ENCODE assay signal across 13 cellular contexts in genomic region chr9:34744295-34745221, GRCh38. TPM values are rescaled to one million over a fixed set of nuclear protein-coding genes. Genes with fewer than 3 reads are reported as not detected.
DNase-seq lines count a peak whose midpoint lies in the region; ATAC-seq and TF ChIP-seq lines count a peak whose summit lies in the region.
"Had no signal": no experiment of that assay in that cellular context is flagged by ENCODE, and none has a peak within 500 bp of the region (broad histone marks: within the 10 kb centered on the region; RNA-seq: fewer than 3 reads in every experiment).

No MANE protein-coding gene starts in this region.

- H3K36me3 ChIP-seq in mucosa of descending colon (ENCODE audit: low read depth) = no peaks in the 10 kb centered on the region

- H3K4me3 ChIP-seq in cardiac fibroblast (replicated peaks in 1 of 2; ENCODE audit: low read depth in 2 of 2, low read length in 2 of 2) (no peak overlapping the region), mucosa of descending colon (no peak overlapping the region)

- ATAC-seq in mucosa of descending colon (peak; percentile 56), GM21576 (IDR thresholded peaks at IDR 0.05; ENCODE audit: unreplicated experiment) (no peak)

- in situ Hi-C loops in Caki2 (cut with HindIII; ENCODE audit: low pct_unique_long_range_greater_than_20kb, low sequenced_read_pairs) = no loop called here

- intact Hi-C loops in mucosa of descending colon (cut with DNase I, micrococcal nuclease) = no loop called here

- no peak for TF ChIP-seq CTCF in cardiac fibroblast (IDR thresholded peaks at IDR 0.05; ENCODE audit: low read depth, low read length)
- TF ChIP-seq CTCF in mucosa of descending colon (IDR thresholded peaks at IDR 0.05) = no peak
- no peak for TF ChIP-seq CTCF in GM20000 (IDR thresholded peaks at IDR 0.05; ENCODE audit: extremely low read depth, missing control alignments)

- DNase-seq in Caki2 (ENCODE audit: low read depth) (peak; percentile 21), NCI-H1105 treated with DMSO at 0.1 percent for 48 hours (lab: John Stamatoyannopoulos, UW) (peak; percentile 81), cardiac fibroblast (ENCODE audit: low read depth in 2 of 2) (peak; percentile 76 to 77), mucosa of descending colon (peak in 2 of 3 donors; percentile 17 to 30), KG1 (lab: John Stamatoyannopoulos, UW) (no peak), hippocampal formation (lab: John Stamatoyannopoulos, UW) (no peak), GM20000 (ENCODE audit: low spot score) (no peak)
- DNase-seq: activated naive CD4-positive, alpha-beta T cell; foreskin melanocyte; GDM1; NCI-H2227 treated with DMSO at 0.1 percent for 48 hours had no signal

- peaks cover 5% of the 10 kb centered on the region for H3K9me3 ChIP-seq in mucosa of descending colon

- H3K4me1 ChIP-seq in mucosa of descending colon (ENCODE audit: low read depth) = no peaks in the 10 kb centered on the region

RNA-seq across cellular contexts. Expression of gene CCL21, which starts 34.6 kb away (rescaled TPM):
- total RNA-seq in Caki2 (2014; rRNA removed; shearing (Covaris generic); ENCODE audit: low replicate concordance) = not detected in 2 replicates
- total RNA-seq in mucosa of descending colon = 10 to 100 TPM; 18.7 to 48.9 (median 45.9) TPM
- total RNA-seq: neural crest cell had no signal

RNA-seq across cellular contexts. Expression of gene CCL19, which starts 53.5 kb away (rescaled TPM):
- not detected in 2 replicates for total RNA-seq in Caki2 (2014; rRNA removed; shearing (Covaris generic); ENCODE audit: low replicate concordance)
- total RNA-seq in mucosa of descending colon = 1 to 10 TPM; 1.3 to 8.7 (median 1.6) TPM
- total RNA-seq: neural crest cell had no signal

Comparison
In these comparisons a context has a peak if more than half of its experiments do, and no peak if none do; other contexts are left out.
1. DNase-seq: peak in Caki2 (single experiment), NCI-H1105 treated with DMSO at 0.1 percent for 48 hours (single experiment), cardiac fibroblast (2 of 2) and mucosa of descending colon (2 of 3); none in KG1 (single experiment), hippocampal formation (0 of 2) and GM20000 (single experiment).
2. RNA of gene CCL21, which starts 34.6 kb away (total RNA-seq): 18.7 to 48.9 TPM in mucosa of descending colon; not detected in Caki2; every median in the first group is over 10 times any median in the second.